ENCODE assay signal across 12 cellular contexts in the genomic region with DNA sequence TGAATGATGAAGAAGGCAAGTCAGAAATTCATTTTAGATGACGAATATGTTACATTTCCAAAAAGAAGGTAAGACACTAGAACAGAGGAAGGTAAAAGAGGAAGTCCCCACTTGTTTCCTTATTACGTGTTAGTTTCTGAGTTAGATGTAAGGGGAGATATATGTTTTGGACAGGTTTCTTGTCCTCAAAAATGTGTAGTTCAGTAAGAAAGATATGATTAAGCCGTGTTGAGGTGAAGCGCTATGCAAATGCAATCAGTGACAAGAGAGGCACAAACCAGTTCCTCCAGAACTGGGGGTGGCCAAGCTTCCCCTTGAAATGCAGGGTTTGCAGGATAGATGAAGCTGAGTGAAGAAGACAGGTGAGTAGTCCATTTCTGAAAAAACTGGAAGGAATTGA.
DNase-seq lines count a peak whose midpoint lies in the region; ATAC-seq and TF ChIP-seq lines count a peak whose summit lies in the region.
"Had no signal": no experiment of that assay in that cellular context is flagged by ENCODE, and none has a peak within 500 bp of the region (broad histone marks: within the 10 kb centered on the region; RNA-seq: fewer than 3 reads in every experiment).

No MANE protein-coding gene starts in this region.

- peak overlapping the region; percentile 93 for H3K27ac Mint-ChIP-seq in activated naive CD8-positive, alpha-beta T cell treated with anti-CD3 and anti-CD28 coated beads, Interleukin-2, amount 50 U/mL, for 24 hours

- POLR2A ChIA-PET in GM10248 (lab: Yijun Ruan, JAX), result no interaction called here

- peak overlapping the region; percentile 60 for H3K4me3 Mint-ChIP-seq in activated naive CD8-positive, alpha-beta T cell treated with anti-CD3 and anti-CD28 coated beads, Interleukin-2, amount 50 U/mL, for 24 hours

- intact Hi-C loops in left ventricle myocardium inferior (cut with micrococcal nuclease), result no loop called here
- intact Hi-C loops in head of caudate nucleus (cut with DNase I), result no loop called here

- TF ChIP-seq CTCF in GM10248 (IDR thresholded peaks at IDR 0.05; ENCODE audit: control extremely low read depth, extremely low read depth, low read depth, missing control alignments) (no peak), GM20000 (IDR thresholded peaks at IDR 0.05; ENCODE audit: extremely low read depth, missing control alignments) (no peak), left ventricle myocardium inferior (IDR thresholded peaks at IDR 0.05; ENCODE audit: borderline replicate concordance) (no peak)

- peaks cover 10% of the 10 kb centered on the region for H3K27me3 Mint-ChIP-seq in activated naive CD8-positive, alpha-beta T cell treated with anti-CD3 and anti-CD28 coated beads, Interleukin-2, amount 50 U/mL, for 24 hours

- H3K9me3 Mint-ChIP-seq in activated naive CD8-positive, alpha-beta T cell treated with anti-CD3 and anti-CD28 coated beads, Interleukin-2, amount 50 U/mL, for 24 hours, result peaks cover 14% of the 10 kb centered on the region

- H3K27me3 ChIP-seq in left ventricle myocardium inferior (ENCODE audit: low read depth), result peaks cover 50% of the 10 kb centered on the region
- H3K27me3 ChIP-seq: upper lobe of left lung had no signal

- DNase-seq in GM10248 (ENCODE audit: extremely low spot score), result peak; percentile 59
- DNase-seq in GM20000 (ENCODE audit: low spot score), result peak; percentile 55
- peak; percentile 41 to 64 for DNase-seq in NOMO-1 (lab: John Stamatoyannopoulos, UW; ENCODE audit: unreplicated experiment in 2 of 2)
- peak; percentile 30 for DNase-seq in activated naive CD8-positive, alpha-beta T cell treated with anti-CD3 and anti-CD28 coated beads, Interleukin-2, amount 50 U/mL, for 24 hours
- DNase-seq in 8988T, result no peak
- no peak for DNase-seq in left ventricle myocardium inferior
- no peak for DNase-seq in head of caudate nucleus
- no peak for DNase-seq in hepatic stellate cell (ENCODE audit: low spot score)
- DNase-seq: Caco-2, heart left ventricle, mucosa of descending colon, upper lobe of left lung had no signal

- no peak overlapping the region for H3K27ac ChIP-seq in left ventricle myocardium inferior (replicated peaks)
- H3K27ac ChIP-seq: heart left ventricle, upper lobe of left lung had no signal

- H3K4me3 ChIP-seq in left ventricle myocardium inferior, result no peak overlapping the region
- H3K4me3 ChIP-seq: heart left ventricle, mucosa of descending colon, upper lobe of left lung had no signal

- peaks cover 5% of the 10 kb centered on the region for H3K36me3 Mint-ChIP-seq in activated naive CD8-positive, alpha-beta T cell treated with anti-CD3 and anti-CD28 coated beads, Interleukin-2, amount 50 U/mL, for 24 hours (ENCODE audit: low read depth)

- no peaks in the 10 kb centered on the region for H3K4me1 ChIP-seq in left ventricle myocardium inferior
- H3K4me1 ChIP-seq: upper lobe of left lung had no signal

- H3K9me3 ChIP-seq in left ventricle myocardium inferior (replicated peaks), result peaks cover 11% of the 10 kb centered on the region
- H3K9me3 ChIP-seq: Caco-2, mucosa of descending colon, upper lobe of left lung had no signal

- ATAC-seq in activated naive CD8-positive, alpha-beta T cell treated with anti-CD3 and anti-CD28 coated beads, Interleukin-2, amount 50 U/mL, for 24 hours, result peak; percentile 68
- ATAC-seq: heart left ventricle, mucosa of descending colon had no signal

- H3K4me1 Mint-ChIP-seq in activated naive CD8-positive, alpha-beta T cell treated with anti-CD3 and anti-CD28 coated beads, Interleukin-2, amount 50 U/mL, for 24 hours, result peaks cover 45% of the 10 kb centered on the region

- CTCF ChIA-PET in GM10248 (lab: Yijun Ruan, JAX), result no interaction called here

- no peaks in the 10 kb centered on the region for H3K36me3 ChIP-seq in left ventricle myocardium inferior
- H3K36me3 ChIP-seq: heart left ventricle, upper lobe of left lung had no signal

Comparison
In these comparisons a context has a peak if more than half of its experiments do, and no peak if none do; other contexts are left out.
1. DNase-seq: peak in GM10248 (single experiment), GM20000 (single experiment), NOMO-1 (2 of 2) and activated naive CD8-positive, alpha-beta T cell treated with anti-CD3 and anti-CD28 coated beads, Interleukin-2, amount 50 U/mL, for 24 hours (single experiment); none in 8988T (single experiment), left ventricle myocardium inferior (single experiment), head of caudate nucleus (0 of 42) and hepatic stellate cell (single experiment).